8 cellular contexts compared by ENCODE assay signal in genomic region chr11:15650105-15650938, GRCh38.
DNase-seq lines count a peak whose midpoint lies in the region; ATAC-seq and TF ChIP-seq lines count a peak whose summit lies in the region.

No MANE protein-coding gene starts in this region.

- in situ Hi-C loops in Panc1 (cut with HindIII; ENCODE audit: low pct_unique_long_range_greater_than_20kb, low sequenced_read_pairs): no loop called here

- ATAC-seq in GM21576 (IDR thresholded peaks at IDR 0.05; ENCODE audit: unreplicated experiment) (peak; percentile 97), Panc1 (peak; percentile 99)

- no peak overlapping the region for H3K4me3 Mint-ChIP-seq in activated T-helper 2 cell treated with anti-CD3 and anti-CD28 coated beads, Interferon-gamma antibody, Interleukin-2, Interleukin-4, amounts not matched to agents 10 μg/mL and 5 μg/mL and 100 μg/mL, durations not matched to agents 14 hours and 24 hours and 36 hours (ENCODE audit: low read depth)
- H3K4me3 Mint-ChIP-seq in nephron: peak overlapping the region; percentile 49 to 63 (median 59)

- H3K36me3 Mint-ChIP-seq in activated T-helper 2 cell treated with anti-CD3 and anti-CD28 coated beads, Interferon-gamma antibody, Interleukin-2, Interleukin-4, amounts not matched to agents 10 μg/mL and 5 μg/mL and 100 μg/mL, durations not matched to agents 14 hours and 24 hours and 36 hours (ENCODE audit: low read depth): no peaks in the 10 kb centered on the region
- no peaks in the 10 kb centered on the region for H3K36me3 Mint-ChIP-seq in nephron (ENCODE audit: low read depth)

- CTCF ChIA-PET in Panc1 (lab: Charles Lee): interaction anchor here (0.7 to 1.9 kb wide), 3 partner anchors 13 to 964 kb away, joined by 3 to 7 read pairs (median 3); no protein-coding TSS in a partner anchor

- H3K27ac Mint-ChIP-seq in activated T-helper 2 cell treated with anti-CD3 and anti-CD28 coated beads, Interferon-gamma antibody, Interleukin-2, Interleukin-4, amounts not matched to agents 10 μg/mL and 5 μg/mL and 100 μg/mL, durations not matched to agents 14 hours and 24 hours and 36 hours: no peak overlapping the region
- peak overlapping the region; percentile 10 to 72 (median 47) for H3K27ac Mint-ChIP-seq in nephron

- POLR2A ChIA-PET in Panc1 (lab: Charles Lee): no interaction called here

- no peaks in the 10 kb centered on the region for H3K27me3 ChIP-seq in Panc1 (ENCODE audit: control insufficient read depth, insufficient read depth, low read length)

- H3K4me1 Mint-ChIP-seq in activated T-helper 2 cell treated with anti-CD3 and anti-CD28 coated beads, Interferon-gamma antibody, Interleukin-2, Interleukin-4, amounts not matched to agents 10 μg/mL and 5 μg/mL and 100 μg/mL, durations not matched to agents 14 hours and 24 hours and 36 hours (ENCODE audit: low read depth): peaks cover 3% of the 10 kb centered on the region
- peaks cover 22% of the 10 kb centered on the region for H3K4me1 Mint-ChIP-seq in nephron

- H3K4me3 ChIP-seq in Panc1 (ENCODE audit: low read depth in 2 of 2, low read length in 2 of 2): peak overlapping the region; percentile 43 to 56
- peak overlapping the region; percentile 42 for H3K4me3 ChIP-seq in fibroblast of pulmonary artery (replicated peaks; ENCODE audit: low read depth, low read length)

- BruUV-seq in Panc1 (replicated peaks; lab: Mats Ljungman, UMichigan): no TSS peak

- H3K27me3 Mint-ChIP-seq in activated T-helper 2 cell treated with anti-CD3 and anti-CD28 coated beads, Interferon-gamma antibody, Interleukin-2, Interleukin-4, amounts not matched to agents 10 μg/mL and 5 μg/mL and 100 μg/mL, durations not matched to agents 14 hours and 24 hours and 36 hours (ENCODE audit: low read depth): peaks cover 19% of the 10 kb centered on the region
- H3K27me3 Mint-ChIP-seq in nephron (ENCODE audit: low read depth): no peaks in the 10 kb centered on the region

- H3K9me3 Mint-ChIP-seq in activated T-helper 2 cell treated with anti-CD3 and anti-CD28 coated beads, Interferon-gamma antibody, Interleukin-2, Interleukin-4, amounts not matched to agents 10 μg/mL and 5 μg/mL and 100 μg/mL, durations not matched to agents 14 hours and 24 hours and 36 hours: no peaks in the 10 kb centered on the region
- no peaks in the 10 kb centered on the region for H3K9me3 Mint-ChIP-seq in nephron

- DNase-seq in DMS53 treated with DMSO at 0.1 percent for 48 hours (lab: John Stamatoyannopoulos, UW; ENCODE audit: unreplicated experiment) (peak; percentile 92), HuH-7.5 (ENCODE audit: low spot score) (peak; percentile 77), Panc1 (ENCODE audit: low read depth, low spot score) (peak; percentile 36), fibroblast of pulmonary artery (ENCODE audit: low read depth) (peak; percentile 94)
- DNase-seq in activated T-helper 2 cell treated with anti-CD3 and anti-CD28 coated beads, Interferon-gamma antibody, Interleukin-2, Interleukin-4, amounts not matched to agents 10 μg/mL and 5 μg/mL and 100 μg/mL, durations not matched to agents 14 hours and 24 hours and 36 hours (ENCODE audit: low spot score): peak; percentile 68
- DNase-seq in stimulated activated naive CD4-positive, alpha-beta T cell treated with Interleukin-2 at 50 U/mL for 16 hours (lab: John Stamatoyannopoulos, UW): peak; percentile 55

- H3K4me1 ChIP-seq in Panc1 (ENCODE audit: control insufficient read depth, insufficient read depth, low read length): no peaks in the 10 kb centered on the region; the same call in 1 of the 2 replicates

- peak overlapping the region; percentile 79 for H3K27ac ChIP-seq in Panc1 (ENCODE audit: low read length)

- no peaks in the 10 kb centered on the region for H3K9me3 ChIP-seq in Panc1 (ENCODE audit: control insufficient read depth, insufficient read depth, low read depth, low read length)

- intact Hi-C loops in Panc1 (cut with micrococcal nuclease; ENCODE audit: unreplicated experiment): loop anchor here (5.0 kb wide), 1 partner anchor 962 kb away; no protein-coding TSS in a partner anchor
- intact Hi-C loops in activated T-helper 2 cell treated with anti-CD3 and anti-CD28 coated beads, Interferon-gamma antibody, Interleukin-2, Interleukin-4, amounts not matched to agents 10 μg/mL and 5 μg/mL and 100 μg/mL, durations not matched to agents 14 hours and 24 hours and 36 hours (cut with micrococcal nuclease): loop anchor here (1.0 to 2.0 kb wide), 2 partner anchors 166 to 963 kb away; no protein-coding TSS in a partner anchor

- no peaks in the 10 kb centered on the region for H3K36me3 ChIP-seq in Panc1 (ENCODE audit: control insufficient read depth, insufficient read depth, low read length)

- TF ChIP-seq CTCF in Panc1 (IDR thresholded peaks at IDR 0.05) (peak; percentile 96), fibroblast of pulmonary artery (IDR thresholded peaks at IDR 0.05; ENCODE audit: low read length, missing control alignments) (peak; percentile 89), nephron (IDR thresholded peaks at IDR 0.05; ENCODE audit: unreplicated experiment in 3 of 3) (peak; percentile 98 to 99 (median 98))

Comparison
In these comparisons a context has a peak if more than half of its experiments do, and no peak if none do; other contexts are left out.
1. Peak in every context shown above with its lines: DNase-seq, ATAC-seq, H3K4me3 ChIP-seq and H3K27ac ChIP-seq.
2. DNase-seq: peak in every context shown above with its lines; median percentile 94 in fibroblast of pulmonary artery; 92 in DMS53 treated with DMSO at 0.1 percent for 48 hours; 77 in HuH-7.5; 68 in activated T-helper 2 cell treated with anti-CD3 and anti-CD28 coated beads, Interferon-gamma antibody, Interleukin-2, Interleukin-4, amounts not matched to agents 10 μg/mL and 5 μg/mL and 100 μg/mL, durations not matched to agents 14 hours and 24 hours and 36 hours; 55 in stimulated activated naive CD4-positive, alpha-beta T cell treated with Interleukin-2 at 50 U/mL for 16 hours; 36 in Panc1.